Comparison of ENCODE assay signal across 16 cellular contexts in genomic region chr9:107438211-107439030, GRCh38. TPM values are rescaled to one million over a fixed set of nuclear protein-coding genes. Genes with fewer than 3 reads are reported as not detected.
DNase-seq lines count a peak whose midpoint lies in the region; ATAC-seq, FAIRE-seq and TF ChIP-seq lines count a peak whose summit lies in the region.
"Had no signal": no experiment of that assay in that cellular context is flagged by ENCODE, and none has a peak within 500 bp of the region (broad histone marks: within the 10 kb centered on the region; RNA-seq: fewer than 3 reads in every experiment).

No MANE protein-coding gene starts in this region.

- WGBS in pancreas, 2 donors: 45 to 49% methylated on average over 7 of the region's 7 CpGs

- no peak overlapping the region for H3K27ac ChIP-seq in pancreas
- H3K27ac ChIP-seq: GM23248, skin epidermis had no signal

- DNase-seq in NCI-H748 (lab: John Stamatoyannopoulos, UW; ENCODE audit: unreplicated experiment) (peak; percentile 37), NCI-H748 treated with DMSO at 0.1 percent for 48 hours (lab: John Stamatoyannopoulos, UW) (no peak), NCI-H1105 treated with DMSO at 0.1 percent for 48 hours (lab: John Stamatoyannopoulos, UW) (peak; percentile 81), epidermal melanocyte (ENCODE audit: insufficient read length, low spot score) (peak; percentile 27), renal cortical epithelial cell (ENCODE audit: low read depth) (peak; percentile 32), pancreas (no peak)
- DNase-seq: activated naive CD8-positive, alpha-beta T cell treated with anti-CD3 and anti-CD28 coated beads, Interleukin-2, amount 10 ng/mL, durations not matched to agents 7 days and 5 days; activated T-cell treated with anti-CD3 and anti-CD28 coated beads, Interleukin-2, amount 50 U/mL, for 1 hour; effector CD4-positive, alpha-beta T cell; GM23248; mucosa of descending colon; NCI-H446 treated with DMSO at 0.1 percent for 48 hours; stimulated activated naive CD4-positive, alpha-beta T cell had no signal

- no peak for ATAC-seq in GM19463 (IDR thresholded peaks at IDR 0.05; ENCODE audit: unreplicated experiment)
- ATAC-seq in GM18909 (IDR thresholded peaks at IDR 0.05; ENCODE audit: poor library complexity, unreplicated experiment): no peak
- no peak for ATAC-seq in pancreas
- ATAC-seq: mucosa of descending colon had no signal

- intact Hi-C loops in pancreas (cut with DNase I): no loop called here

- H3K36me3 ChIP-seq in pancreas: no peaks in the 10 kb centered on the region

- H3K4me3 ChIP-seq in pancreas: no peak overlapping the region
- H3K4me3 ChIP-seq: GM23248, mucosa of descending colon, skin epidermis had no signal

- no peaks in the 10 kb centered on the region for H3K4me1 ChIP-seq in pancreas

- TF ChIP-seq CTCF in pancreas (IDR thresholded peaks at IDR 0.05): no peak

- no peak for FAIRE-seq in pancreas (lab: Jason Lieb, UNC)

- H3K9me3 ChIP-seq in pancreas: no peaks in the 10 kb centered on the region
- H3K9me3 ChIP-seq: mucosa of descending colon had no signal

- H3K27me3 ChIP-seq in pancreas: no peaks in the 10 kb centered on the region

RNA-seq across cellular contexts. Expression of gene KLF4, which starts 51.1 kb away (rescaled TPM):
- 3.2 and 3.3 TPM in 2 replicates for total RNA-seq in renal cortical epithelial cell
- 1 to 10 TPM; 3.2 to 9.9 (median 5.6) TPM for total RNA-seq in pancreas
- polyA plus RNA-seq in pancreas: 1 to 10 TPM; 5.5 to 8.0 TPM

Comparison
In these comparisons a context has a peak if more than half of its experiments do, and no peak if none do; other contexts are left out.
1. DNase-seq: peak in NCI-H748 (single experiment), NCI-H1105 treated with DMSO at 0.1 percent for 48 hours (single experiment), epidermal melanocyte (single experiment) and renal cortical epithelial cell (single experiment); none in NCI-H748 treated with DMSO at 0.1 percent for 48 hours (single experiment) and pancreas (0 of 6).